8 cellular contexts compared by ENCODE assay signal in genomic region chr6:30344868-30345671, GRCh38. TPM values are rescaled to one million over a fixed set of nuclear protein-coding genes. Genes with fewer than 3 reads are reported as not detected.
DNase-seq lines count a peak whose midpoint lies in the region; ATAC-seq and TF ChIP-seq lines count a peak whose summit lies in the region.

RPP21 (plus strand) TSS chr6:30345156; CDS start chr6:30345172, 16 bp downstream.

- 4% methylated on average over 49 of the region's 64 CpGs for WGBS in smooth muscle cell (ENCODE audit: low lambda C conversion rate)

- POLR2A ChIA-PET in A673 (lab: Charles Lee; ENCODE audit: low non-redundant PET): no interaction called here

- peak within 1 kb of the TSS; percentile 75 for H3K27ac ChIP-seq in A673 (ENCODE audit: low read depth, low read length, poor library complexity, severe bottlenecking)
- H3K27ac ChIP-seq in breast epithelium: peak within 1 kb of the TSS; percentile 88 to 95
- peak within 1 kb of the TSS; percentile 42 for H3K27ac ChIP-seq in smooth muscle cell (ENCODE audit: low read depth)

- CTCF ChIA-PET in A673 (lab: Charles Lee): no interaction called here

- H3F3A ChIP-seq in smooth muscle cell (ENCODE audit: low read depth): no peaks in the 10 kb centered on the region

- DNase-seq in A673 (ENCODE audit: low spot score): peak; percentile 90
- DNase-seq in NCI-H2227 (lab: John Stamatoyannopoulos, UW; ENCODE audit: unreplicated experiment): peak; percentile 90
- DNase-seq in breast epithelium (ENCODE audit: low spot score in 2 of 2): peak; percentile 73 to 84
- DNase-seq in iPS-NIHi7 (ENCODE audit: extremely low spot score): peak; percentile 98
- peak; percentile 53 for DNase-seq in smooth muscle cell (lab: John Stamatoyannopoulos, UW; ENCODE audit: unreplicated experiment)

- peak; percentile 84 for TF ChIP-seq POLR2A in breast epithelium (IDR thresholded peaks at IDR 0.05)

- BruUV-seq in A673 (replicated peaks; lab: Mats Ljungman, UMichigan): no TSS peak

- ATAC-seq in GM18873 (IDR thresholded peaks at IDR 0.05; ENCODE audit: low FRiP score, unreplicated experiment) (peak; percentile 72), HG03135 (IDR thresholded peaks at IDR 0.05; ENCODE audit: unreplicated experiment) (peak; percentile 91)

- H3K79me2 ChIP-seq in smooth muscle cell (ENCODE audit: low read depth): no peaks in the 10 kb centered on the region

- H3K27me3 ChIP-seq in A673 (replicated peaks; ENCODE audit: insufficient read depth, low read depth, low read length, poor library complexity) (no peaks in the 10 kb centered on the region), breast epithelium (no peaks in the 10 kb centered on the region), smooth muscle cell (ENCODE audit: low read depth) (no peaks in the 10 kb centered on the region)

- H2AFZ ChIP-seq in smooth muscle cell (ENCODE audit: low read depth): peak within 1 kb of the TSS; percentile 71

- H3K36me3 ChIP-seq in A673 (ENCODE audit: insufficient read depth, low read length, poor library complexity, severe bottlenecking): peaks cover 12% of the 10 kb centered on the region
- no peaks in the 10 kb centered on the region for H3K36me3 ChIP-seq in breast epithelium
- H3K36me3 ChIP-seq in smooth muscle cell (ENCODE audit: low read depth): no peaks in the 10 kb centered on the region

- peak within 1 kb of the TSS; percentile 84 for H3K4me2 ChIP-seq in smooth muscle cell

- H3K9me3 ChIP-seq in A673 (ENCODE audit: low read depth, low read length, poor library complexity, severe bottlenecking): no peaks in the 10 kb centered on the region
- H3K9me3 ChIP-seq in breast epithelium: no peaks in the 10 kb centered on the region
- no peaks in the 10 kb centered on the region for H3K9me3 ChIP-seq in smooth muscle cell (replicated peaks; ENCODE audit: low read depth)

- TF ChIP-seq CTCF in A673 (conservative IDR thresholded peaks at IDR 0.05; ENCODE audit: low read depth, low read length) (no peak), WI38 (IDR thresholded peaks at IDR 0.05; ENCODE audit: low read depth, low read length) (no peak), breast epithelium (IDR thresholded peaks at IDR 0.05) (no peak), smooth muscle cell (IDR thresholded peaks at IDR 0.05; ENCODE audit: borderline replicate concordance, insufficient read depth, poor library complexity, severe bottlenecking) (no peak)

- no peaks in the 10 kb centered on the region for H3K4me1 ChIP-seq in A673 (ENCODE audit: insufficient read depth, low read length, poor library complexity, severe bottlenecking)
- H3K4me1 ChIP-seq in breast epithelium: no peaks in the 10 kb centered on the region
- H3K4me1 ChIP-seq in smooth muscle cell (ENCODE audit: low read depth): no peaks in the 10 kb centered on the region

- H3K4me3 ChIP-seq in A673 (ENCODE audit: low read depth, low read length, poor library complexity, severe bottlenecking): peak within 1 kb of the TSS; percentile 86
- H3K4me3 ChIP-seq in WI38 (ENCODE audit: low read depth, low read length): peak within 1 kb of the TSS; percentile 70
- H3K4me3 ChIP-seq in breast epithelium: peak within 1 kb of the TSS; percentile 68 to 84 (median 74)
- H3K4me3 ChIP-seq in smooth muscle cell: peak within 1 kb of the TSS; percentile 77

- intact Hi-C loops in A673 (cut with micrococcal nuclease; ENCODE audit: unreplicated experiment): no loop called here
- intact Hi-C loops in breast epithelium (cut with DNase I; ENCODE audit: low total_unique reads): no loop called here

- H3K9ac ChIP-seq in smooth muscle cell (ENCODE audit: low read depth): peak within 1 kb of the TSS; percentile 63

- H4K20me1 ChIP-seq in smooth muscle cell (ENCODE audit: low read depth): no peaks in the 10 kb centered on the region

RNA-seq across cellular contexts. Expression of gene RPP21, which starts in this region (rescaled TPM):
- 65.1 and 65.9 TPM in 2 replicates for total RNA-seq in A673 (2021)
- total RNA-seq in breast epithelium: 10 to 100 TPM; 59.0 to 69.6 (median 67.8) TPM
- 66.3 and 67.1 TPM in 2 replicates for total RNA-seq in smooth muscle cell
- polyA plus RNA-seq in smooth muscle cell: 77.5 and 114 TPM in 2 replicates

Comparison
In these comparisons a context has a peak if more than half of its experiments do, and no peak if none do; other contexts are left out.
1. Peak in every context shown above with its lines: DNase-seq, ATAC-seq, H3K4me3 ChIP-seq and H3K27ac ChIP-seq.